ENCODE assay signal across 23 cellular contexts in genomic region chr15:56367156-56367555, GRCh38. TPM values are rescaled to one million over a fixed set of nuclear protein-coding genes. Genes with fewer than 3 reads are reported as not detected.
DNase-seq lines count a peak whose midpoint lies in the region; ATAC-seq lines count a peak whose summit lies in the region.
"Had no signal": no experiment of that assay in that cellular context is flagged by ENCODE, and none has a peak within 500 bp of the region (broad histone marks: within the 10 kb centered on the region; RNA-seq: fewer than 3 reads in every experiment).

No MANE protein-coding gene starts in this region.

- peak overlapping the region; percentile 97 for H3K4me3 ChIP-seq in endocrine pancreas (ENCODE audit: control insufficient read depth, insufficient read depth, low read length)
- H3K4me3 ChIP-seq: BLaER1, left ventricle myocardium inferior, right atrium auricular region, upper lobe of left lung had no signal

- no peaks in the 10 kb centered on the region for H3K36me3 ChIP-seq in endocrine pancreas (ENCODE audit: control insufficient read depth, insufficient read depth, low read length)
- H3K36me3 ChIP-seq: BLaER1, left ventricle myocardium inferior, right atrium auricular region, stomach, upper lobe of left lung had no signal

- no peaks in the 10 kb centered on the region for H3K9me3 ChIP-seq in endocrine pancreas (ENCODE audit: control insufficient read depth, low read length)
- H3K9me3 ChIP-seq: stomach, upper lobe of left lung had no signal

- no peaks in the 10 kb centered on the region for H3K27me3 ChIP-seq in endocrine pancreas (ENCODE audit: control insufficient read depth, insufficient read depth, low read length)
- H3K27me3 ChIP-seq: right atrium auricular region, stomach, upper lobe of left lung had no signal

- H3K4me1 ChIP-seq in endocrine pancreas (ENCODE audit: control insufficient read depth, insufficient read depth, low read length) = peaks cover 23% of the 10 kb centered on the region
- H3K4me1 ChIP-seq: BLaER1 had no signal

- H3K9ac ChIP-seq in endocrine pancreas (ENCODE audit: control insufficient read depth, insufficient read depth, low read length) = no peak overlapping the region
- H3K9ac ChIP-seq: BLaER1 had no signal

- peak in 2 of 3 experiments; percentile 14 to 60 for DNase-seq in NCI-H1417 (lab: John Stamatoyannopoulos, UW)
- DNase-seq in NCI-H1417 treated with DMSO at 0.1 percent for 48 hours (lab: John Stamatoyannopoulos, UW) = no peak
- DNase-seq in NCI-H146 treated with DMSO at 0.1 percent for 48 hours (lab: John Stamatoyannopoulos, UW; ENCODE audit: unreplicated experiment) = peak; percentile 50
- no peak for DNase-seq in cortex of kidney (lab: John Stamatoyannopoulos, UW)
- no peak for DNase-seq in NCI-H345 treated with DMSO at 0.1 percent for 48 hours (lab: John Stamatoyannopoulos, UW; ENCODE audit: unreplicated experiment)
- no peak for DNase-seq in left ventricle myocardium superior
- DNase-seq: 8988T; activated CD4-positive, alpha-beta T cell treated with anti-CD3 and anti-CD28 coated beads for 48 hours; Calu3; effector memory CD8-positive, alpha-beta T cell; H9; left ventricle myocardium inferior; NCI-H1105 treated with DMSO at 0.1 percent for 48 hours; SIG-M5; stimulated activated CD4-positive, alpha-beta T cell treated with anti-CD3 and anti-CD28 coated beads, Interleukin-4, amount 100 ng/mL, for 4 hours; stomach; T-cell; upper lobe of left lung had no signal

- no peak for ATAC-seq in GM18502 (IDR thresholded peaks at IDR 0.05; ENCODE audit: poor library complexity, unreplicated experiment)
- ATAC-seq in left ventricle myocardium superior = no peak
- ATAC-seq: activated T-helper 17 cell treated with anti-CD3 and anti-CD28 coated beads, Interleukin-2, amount 50 U/mL, for 72 hours; effector memory CD8-positive, alpha-beta T cell; T-cell had no signal

- intact Hi-C loops in left ventricle myocardium superior (cut with micrococcal nuclease) = no loop called here

RNA-seq across cellular contexts. Expression of gene TEX9, which starts 1.9 kb away (rescaled TPM):
- total RNA-seq in left ventricle myocardium superior = 0.40 TPM

Comparison
In these comparisons a context has a peak if more than half of its experiments do, and no peak if none do; other contexts are left out.
1. DNase-seq: peak in NCI-H1417 (2 of 3) and NCI-H146 treated with DMSO at 0.1 percent for 48 hours (single experiment); none in NCI-H1417 treated with DMSO at 0.1 percent for 48 hours (single experiment), cortex of kidney (single experiment), NCI-H345 treated with DMSO at 0.1 percent for 48 hours (single experiment) and left ventricle myocardium superior (single experiment).